Comparison of ENCODE assay signal across 8 cellular contexts in genomic region chr14:64501326-64502171, GRCh38. TPM values are rescaled to one million over a fixed set of nuclear protein-coding genes. Genes with fewer than 3 reads are reported as not detected.
DNase-seq lines count a peak whose midpoint lies in the region; ATAC-seq, FAIRE-seq and TF ChIP-seq lines count a peak whose summit lies in the region.

No MANE protein-coding gene starts in this region.

- FAIRE-seq in GM19239 (lab: Jason Lieb, UNC) = peak; percentile 69

- WGBS in endodermal cell (ENCODE audit: insufficient coverage in 1 of 2, insufficient read length in 1 of 2), 2 experiments = 78 to 88% methylated on average over 7 to 8 of the region's 8 CpGs

- H3K4me1 ChIP-seq in endodermal cell (ENCODE audit: control insufficient read depth, insufficient read depth, low read length) = peaks cover 12% of the 10 kb centered on the region
- peaks cover 35 to 38% of the 10 kb centered on the region in 2 donors for H3K4me1 ChIP-seq in naive thymus-derived CD4-positive, alpha-beta T cell (ENCODE audit: control insufficient read depth in 2 of 2, insufficient read depth in 2 of 2, low read length in 2 of 2)

- intact Hi-C loops in naive thymus-derived CD4-positive, alpha-beta T cell (cut with micrococcal nuclease) = loop anchor here (1.0 to 5.0 kb wide), 4 partner anchors 34 to 637 kb away; partner anchors contain the start of gene AKAP5 (in 1 of the 2)

- no peaks in the 10 kb centered on the region for H3K9me3 Mint-ChIP-seq in endodermal cell
- peaks cover 0 to 6% (median 0%) of the 10 kb centered on the region in 11 donors for H3K9me3 Mint-ChIP-seq in naive thymus-derived CD4-positive, alpha-beta T cell

- CTCF ChIA-PET in AG04449 (lab: Yijun Ruan, JAX) = interaction anchor here (1.2 to 2.8 kb wide), 6 partner anchors 8 to 158 kb away, joined by 4 to 16 read pairs (median 9); no protein-coding TSS in a partner anchor
- CTCF ChIA-PET in naive thymus-derived CD4-positive, alpha-beta T cell (lab: Charles Lee) = interaction anchor here (0.8 to 2.8 kb wide), 6 partner anchors 10 to 485 kb away, joined by 3 to 12 read pairs (median 5); partner anchors contain the start of gene FNTB

- no peaks in the 10 kb centered on the region for H3K27me3 ChIP-seq in endodermal cell (ENCODE audit: control insufficient read depth, insufficient read depth, low read length, poor library complexity, severe bottlenecking)
- no peaks in the 10 kb centered on the region for H3K27me3 ChIP-seq in naive thymus-derived CD4-positive, alpha-beta T cell (ENCODE audit: control insufficient read depth in 2 of 2, insufficient read depth in 2 of 2, low read length in 2 of 2)

- H3K4me1 Mint-ChIP-seq in endodermal cell = peaks cover 32% of the 10 kb centered on the region
- peaks cover 38 to 66% (median 51%) of the 10 kb centered on the region in 7 donors for H3K4me1 Mint-ChIP-seq in naive thymus-derived CD4-positive, alpha-beta T cell

- no peaks in the 10 kb centered on the region for H3K27me3 Mint-ChIP-seq in endodermal cell (ENCODE audit: insufficient read depth)
- H3K27me3 Mint-ChIP-seq in naive thymus-derived CD4-positive, alpha-beta T cell = peaks cover 0 to 3% (median 0%) of the 10 kb centered on the region in 5 donors

- DNase-seq in AG04449 (ENCODE audit: low read depth, low spot score) (no peak), GM19239 (ENCODE audit: insufficient read length, low spot score) (no peak), SW 1271 (lab: John Stamatoyannopoulos, UW) (peak; percentile 3 to 27), endodermal cell (no peak), GOT3 (lab: John Stamatoyannopoulos, UW) (no peak), NCI-H1092 (lab: John Stamatoyannopoulos, UW) (no peak), GM19240 (ENCODE audit: insufficient read length, low spot score) (no peak)
- peak in 7 of 9 donors; percentile 28 to 57 (median 50) for DNase-seq in naive thymus-derived CD4-positive, alpha-beta T cell

- no peaks in the 10 kb centered on the region for H3K9me3 ChIP-seq in endodermal cell (ENCODE audit: control insufficient read depth, low read length)
- H3K9me3 ChIP-seq in naive thymus-derived CD4-positive, alpha-beta T cell (ENCODE audit: control insufficient read depth in 2 of 3, low read length in 3 of 3) = no peaks in the 10 kb centered on the region

- no peak overlapping the region for H3K27ac Mint-ChIP-seq in endodermal cell
- H3K27ac Mint-ChIP-seq in naive thymus-derived CD4-positive, alpha-beta T cell = peak overlapping the region; percentile 96 to 100 (median 99)

- H3K4me3 ChIP-seq in AG04449 (ENCODE audit: low read depth, low read length) (peak overlapping the region; percentile 86), endodermal cell (ENCODE audit: low read length) (peak overlapping the region; percentile 93)
- H3K4me3 ChIP-seq in naive thymus-derived CD4-positive, alpha-beta T cell (ENCODE audit: low read length) = peak overlapping the region; percentile 88

- H3K36me3 ChIP-seq in endodermal cell (ENCODE audit: control insufficient read depth, insufficient read depth, low read length) = peaks cover 3% of the 10 kb centered on the region
- H3K36me3 ChIP-seq in naive thymus-derived CD4-positive, alpha-beta T cell (ENCODE audit: control insufficient read depth in 2 of 3, insufficient read depth in 3 of 3, low read length in 3 of 3) = peaks cover 0 to 8% (median 0%) of the 10 kb centered on the region in 3 experiments

- H3K27ac ChIP-seq in endodermal cell (ENCODE audit: low read depth, low read length) = no peak overlapping the region
- peak overlapping the region; percentile 99 for H3K27ac ChIP-seq in naive thymus-derived CD4-positive, alpha-beta T cell (ENCODE audit: low read depth, low read length)

- H3K4me3 Mint-ChIP-seq in endodermal cell = peak overlapping the region; percentile 29
- H3K4me3 Mint-ChIP-seq in naive thymus-derived CD4-positive, alpha-beta T cell = peak overlapping the region; percentile 88 to 100 (median 98)

- no peak overlapping the region for H3K9ac ChIP-seq in endodermal cell (ENCODE audit: extremely low read depth, low read length, poor library complexity, severe bottlenecking)

- POLR2A ChIA-PET in AG04449 (lab: Yijun Ruan, JAX) = interaction anchor here (1.3 to 2.4 kb wide), 2 partner anchors 39 to 127 kb away, joined by 3 to 11 read pairs; partner anchors contain the start of gene HSPA2
- POLR2A ChIA-PET in naive thymus-derived CD4-positive, alpha-beta T cell (lab: Charles Lee) = interaction anchor here (0.6 to 6.5 kb wide), 14 partner anchors 10 to 635 kb away, joined by 3 to 157 read pairs (median 4); partner anchors contain the start of gene HSPA2

- peaks cover 18% of the 10 kb centered on the region for H3K36me3 Mint-ChIP-seq in endodermal cell (ENCODE audit: low read depth)
- H3K36me3 Mint-ChIP-seq in naive thymus-derived CD4-positive, alpha-beta T cell = peaks cover 0 to 32% (median 9%) of the 10 kb centered on the region in 5 donors

- TF ChIP-seq CTCF in AG04449 (IDR thresholded peaks at IDR 0.05; ENCODE audit: insufficient read depth, low read length, missing control alignments) (no peak), endodermal cell (conservative IDR thresholded peaks at IDR 0.05) (peak; percentile 24)

- no peak for ATAC-seq in naive thymus-derived CD4-positive, alpha-beta T cell

RNA-seq across cellular contexts. Expression of gene ZBTB25, which starts 2.1 kb away (rescaled TPM):
- 10 to 100 TPM; 14.0 to 17.0 TPM for total RNA-seq in endodermal cell
- 9.0 TPM for polyA plus RNA-seq in endodermal cell (2013, experiment 1 of 2)
- 8.7 TPM for polyA plus RNA-seq in endodermal cell (2013, experiment 2 of 2)
- 10 to 100 TPM; 37.6 to 88.0 (median 60.6) TPM for total RNA-seq in naive thymus-derived CD4-positive, alpha-beta T cell
- 10 to 100 TPM; 30.5 to 35.6 TPM for polyA plus RNA-seq in naive thymus-derived CD4-positive, alpha-beta T cell

RNA-seq across cellular contexts. Expression of gene ZBTB1, which starts 3.0 kb away (rescaled TPM):
- total RNA-seq in endodermal cell = 10 to 100 TPM; 31.0 to 32.4 TPM
- polyA plus RNA-seq in endodermal cell (2013, experiment 1 of 2) = 24.3 TPM
- polyA plus RNA-seq in endodermal cell (2013, experiment 2 of 2) = 23.0 TPM
- 100 to 1,000 TPM in 2 of 5 experiments, 10 to 100 TPM in 3; 97.1 to 119 (median 98.4) TPM for total RNA-seq in naive thymus-derived CD4-positive, alpha-beta T cell
- 10 to 100 TPM; 42.4 to 49.7 TPM for polyA plus RNA-seq in naive thymus-derived CD4-positive, alpha-beta T cell

RNA-seq across cellular contexts. Expression of gene AKAP5, which starts 36.2 kb away (rescaled TPM):
- 1 to 10 TPM; 1.3 to 2.0 TPM for total RNA-seq in endodermal cell
- polyA plus RNA-seq in endodermal cell (2013, experiment 1 of 2) = 0.78 TPM
- 0.95 TPM for polyA plus RNA-seq in endodermal cell (2013, experiment 2 of 2)
- total RNA-seq in naive thymus-derived CD4-positive, alpha-beta T cell = 1 to 10 TPM in 1 of 5 experiments, under 1 TPM in 4; 0.11 to 1.7 (median 0.13) TPM
- under 1 TPM in 1 of 2 donors, not detected in 1; 0.03 TPM for polyA plus RNA-seq in naive thymus-derived CD4-positive, alpha-beta T cell

RNA-seq across cellular contexts. Expression of gene HSPA2, which starts 39.0 kb away (rescaled TPM):
- 10 to 100 TPM in 1 of 2 donors, 1 to 10 TPM in 1; 7.9 to 12.9 TPM for total RNA-seq in endodermal cell
- 13.9 TPM for polyA plus RNA-seq in endodermal cell (2013, experiment 1 of 2)
- polyA plus RNA-seq in endodermal cell (2013, experiment 2 of 2) = 12.8 TPM
- total RNA-seq in naive thymus-derived CD4-positive, alpha-beta T cell = 1 to 10 TPM in 1 of 5 experiments, under 1 TPM in 4; 0.32 to 2.5 (median 0.76) TPM
- polyA plus RNA-seq in naive thymus-derived CD4-positive, alpha-beta T cell = under 1 TPM; 0.21 to 0.99 TPM

RNA-seq across cellular contexts. Expression of gene PPP1R36, which starts 48.2 kb away (rescaled TPM):
- 1 to 10 TPM in 1 of 2 donors, under 1 TPM in 1; 0.24 to 1.2 TPM for total RNA-seq in endodermal cell
- 0.14 TPM for polyA plus RNA-seq in endodermal cell (2013, experiment 1 of 2)
- 0.58 TPM for polyA plus RNA-seq in endodermal cell (2013, experiment 2 of 2)
- under 1 TPM in 1 of 5 experiments, not detected in 4; 0.31 TPM for total RNA-seq in naive thymus-derived CD4-positive, alpha-beta T cell
- under 1 TPM in 1 of 2 donors, not detected in 1; 0.30 TPM for polyA plus RNA-seq in naive thymus-derived CD4-positive, alpha-beta T cell

Comparison
In these comparisons a context has a peak if more than half of its experiments do, and no peak if none do; other contexts are left out.
1. DNase-seq: peak in SW 1271 (2 of 2) and naive thymus-derived CD4-positive, alpha-beta T cell (7 of 9); none in AG04449 (single experiment), GM19239 (single experiment), endodermal cell (single experiment), GOT3 (single experiment), NCI-H1092 (single experiment) and GM19240 (single experiment).
2. Peak in every context shown above with its lines, with median percentiles within 50 percentile points of each other: H3K4me3 ChIP-seq.